Comparison of ENCODE assay signal across 8 cellular contexts in genomic region chr6:24283043-24283985, GRCh38.
DNase-seq lines count a peak whose midpoint lies in the region; ATAC-seq and TF ChIP-seq lines count a peak whose summit lies in the region.

No MANE protein-coding gene starts in this region.

- DNase-seq in SIG-M5 treated with dmso at 0.1 percent for 504 hours (lab: John Stamatoyannopoulos, UW; ENCODE audit: unreplicated experiment): peak; percentile 68
- DNase-seq in SIG-M5 (lab: John Stamatoyannopoulos, UW): no peak
- peak; percentile 81 for DNase-seq in HEK293T (ENCODE audit: extremely low spot score)
- DNase-seq in LNCaP clone FGC (ENCODE audit: low read depth): peak; percentile 30
- peak; percentile 71 to 80 for DNase-seq in PC-9
- DNase-seq in anterior cingulate cortex (lab: John Stamatoyannopoulos, UW): peak in 52 of 58 donors; percentile 1 to 77 (median 29)
- peak; percentile 63 for DNase-seq in left ventricle myocardium superior
- peak; percentile 63 for DNase-seq in pulmonary artery endothelial cell (ENCODE audit: low read depth, low spot score)

- no peaks in the 10 kb centered on the region for H3K9me2 ChIP-seq in PC-9 (ENCODE audit: insufficient read depth)

- no peaks in the 10 kb centered on the region for H3K27me3 ChIP-seq in PC-9 (ENCODE audit: insufficient read depth, low read depth)

- no peak overlapping the region for H2AFZ ChIP-seq in PC-9

- TF ChIP-seq CTCF in LNCaP clone FGC (IDR thresholded peaks at IDR 0.05; ENCODE audit: control insufficient read depth, extremely low read depth, insufficient read depth): peak; percentile 72
- peak; percentile 89 for TF ChIP-seq CTCF in PC-9 (conservative IDR thresholded peaks at IDR 0.05)

- CTCF ChIA-PET in HEK293T (lab: Yijun Ruan, JAX) (interaction anchor here (0.6 to 1.7 kb wide), 17 partner anchors 8 to 702 kb away, joined by 3 to 37 read pairs (median 5); partner anchors contain the start of genes DCDC2 and MRS2), PC-9 (lab: Charles Lee) (interaction anchor here (0.6 to 2.1 kb wide), 13 partner anchors 14 to 297 kb away, joined by 3 to 62 read pairs (median 3); no protein-coding TSS in a partner anchor)

- H3K4me2 ChIP-seq in PC-9: peak overlapping the region; percentile 64

- no TSS peak for BruUV-seq in PC-9 (replicated peaks; lab: Mats Ljungman, UMichigan)

- H3K9me3 ChIP-seq in PC-9 (ENCODE audit: insufficient read depth, low read depth): no peaks in the 10 kb centered on the region

- intact Hi-C loops in PC-9 (cut with micrococcal nuclease; ENCODE audit: unreplicated experiment): loop anchor here (1.0 to 5.0 kb wide), 6 partner anchors 49 to 789 kb away; no protein-coding TSS in a partner anchor
- intact Hi-C loops in left ventricle myocardium superior (cut with micrococcal nuclease): no loop called here

- peaks cover 6% of the 10 kb centered on the region for H3K4me1 ChIP-seq in PC-9 (replicated peaks; ENCODE audit: insufficient read depth)

- no peaks in the 10 kb centered on the region for H4K20me1 ChIP-seq in PC-9 (ENCODE audit: insufficient read depth)

- H3K27ac ChIP-seq in PC-9: no peak overlapping the region

- H3K79me2 ChIP-seq in PC-9 (ENCODE audit: low read depth): no peaks in the 10 kb centered on the region

- no peaks in the 10 kb centered on the region for H3F3A ChIP-seq in PC-9 (ENCODE audit: insufficient read depth, low read depth)

- ATAC-seq in left ventricle myocardium superior: peak; percentile 92

- H3K4me3 ChIP-seq in LNCaP clone FGC (ENCODE audit: low read depth, low read length) (peak overlapping the region; percentile 4; the same call in 1 of the 2 replicates), PC-9 (peak overlapping the region; percentile 6; the same call in 1 of the 2 replicates)

- H3K36me3 ChIP-seq in PC-9 (ENCODE audit: low read depth): no peaks in the 10 kb centered on the region

- POLR2A ChIA-PET in HEK293T (lab: Yijun Ruan, JAX): interaction anchor here (0.7 to 1.1 kb wide), 4 partner anchors 19 to 120 kb away, joined by 3 to 7 read pairs (median 3); partner anchors contain the start of genes DCDC2 and MRS2
- POLR2A ChIA-PET in PC-9 (lab: Charles Lee; ENCODE audit: unreplicated experiment): interaction anchor here (0.6 to 1.0 kb wide), 4 partner anchors 25 to 130 kb away, joined by 4 to 10 read pairs (median 4); partner anchors contain the start of gene MRS2

TF ChIP-seq in HEK293T, 16 proteins besides CTCF, POLR2A, EP300 and RAD21:
- TF ChIP-seq FOXK2 (IDR thresholded peaks at IDR 0.05) (no peak), ZNF384 (IDR thresholded peaks at IDR 0.05) (peak; percentile 45; the same call in 1 of the 2 replicates)
